In the genomic region with DNA sequence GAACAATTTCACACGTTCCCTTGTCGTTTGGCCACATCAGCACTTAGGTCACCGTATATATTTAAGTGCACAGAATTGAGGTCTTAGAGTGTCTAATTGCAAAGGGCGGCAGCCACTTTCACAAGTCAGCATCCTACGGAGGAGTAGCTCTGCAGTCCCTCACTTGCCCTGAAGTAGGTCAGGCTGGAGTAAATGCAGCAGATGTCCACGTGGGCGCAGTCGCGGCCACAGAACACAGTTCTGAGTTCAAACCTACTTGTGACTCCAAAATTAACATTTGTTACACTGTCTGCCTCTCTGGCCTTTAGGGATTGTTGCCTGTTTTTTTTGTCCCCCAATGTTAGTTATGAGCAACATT, we compare ENCODE assay signal across 9 cellular contexts.
DNase-seq lines count a peak whose midpoint lies in the region; ATAC-seq and TF ChIP-seq lines count a peak whose summit lies in the region.
"Had no signal": no experiment of that assay in that cellular context is flagged by ENCODE, and none has a peak within 500 bp of the region (broad histone marks: within the 10 kb centered on the region; RNA-seq: fewer than 3 reads in every experiment).

No MANE protein-coding gene starts in this region.

- H3K36me3 ChIP-seq in IMR-90 (ENCODE audit: control insufficient read depth, insufficient read depth, low read length): no peaks in the 10 kb centered on the region
- no peaks in the 10 kb centered on the region for H3K36me3 ChIP-seq in neural progenitor cell
- H3K36me3 ChIP-seq in HAP-1 (replicated peaks): no peaks in the 10 kb centered on the region

- no peak overlapping the region for H3K9ac ChIP-seq in IMR-90 (ENCODE audit: low read depth, low read length)
- no peak overlapping the region for H3K9ac ChIP-seq in neural progenitor cell

- H3K27me3 ChIP-seq in IMR-90 (ENCODE audit: control insufficient read depth, insufficient read depth, low read length) (peaks cover 5% of the 10 kb centered on the region; the same call in 1 of the 2 replicates), neural progenitor cell (no peaks in the 10 kb centered on the region), HAP-1 (ENCODE audit: low read depth) (peaks cover 3% of the 10 kb centered on the region; the same call in 1 of the 2 replicates)

- H3K79me2 ChIP-seq in neural progenitor cell (ENCODE audit: low read depth): no peaks in the 10 kb centered on the region

- no peak overlapping the region for H4K91ac ChIP-seq in IMR-90 (ENCODE audit: insufficient read depth, low read depth, low read length)

- intact Hi-C loops in IMR-90 (cut with micrococcal nuclease): loop anchor here (5.0 kb wide), 2 partner anchors 98 to 378 kb away; no protein-coding TSS in a partner anchor

- H3K18ac ChIP-seq in IMR-90 (ENCODE audit: low read depth, low read length): no peak overlapping the region

- CTCF ChIA-PET in IMR-90 (lab: Yijun Ruan, JAX): interaction anchor here (0.5 to 1.9 kb wide), 6 partner anchors 12 to 1067 kb away, joined by 3 to 8 read pairs (median 4); no protein-coding TSS in a partner anchor

- H2BK15ac ChIP-seq in IMR-90 (ENCODE audit: low read depth, low read length): no peak overlapping the region

- H4K5ac ChIP-seq in IMR-90 (ENCODE audit: low read depth, low read length): no peak overlapping the region

- no peak overlapping the region for H3K4me3 ChIP-seq in IMR-90 (ENCODE audit: insufficient read depth, low read depth, low read length)
- H3K4me3 ChIP-seq in choroid plexus epithelial cell (ENCODE audit: low read depth, low read length): no peak overlapping the region
- H3K4me3 ChIP-seq in neural progenitor cell: no peak overlapping the region
- H3K4me3 ChIP-seq in HAP-1: no peak overlapping the region

- H3K56ac ChIP-seq in IMR-90 (ENCODE audit: extremely low read depth, insufficient read depth, low read length): no peak overlapping the region

- H3K9me3 Mint-ChIP-seq in neural progenitor cell: no peaks in the 10 kb centered on the region

- H2BK120ac ChIP-seq in IMR-90 (ENCODE audit: low read depth, low read length): no peak overlapping the region

- no peaks in the 10 kb centered on the region for H3F3A ChIP-seq in neural progenitor cell (ENCODE audit: low read depth)

- H3K4me2 ChIP-seq in IMR-90 (ENCODE audit: low read depth, low read length): no peak overlapping the region
- no peak overlapping the region for H3K4me2 ChIP-seq in neural progenitor cell

- BruUV-seq in IMR-90 (replicated peaks; lab: Mats Ljungman, UMichigan): no TSS peak

- dilution Hi-C loops in IMR-90 (cut with HindIII; ENCODE audit: low sequenced_read_pairs, unreplicated experiment): no loop called here

- TF ChIP-seq POLR2A in IMR-90 (IDR thresholded peaks at IDR 0.05; ENCODE audit: low read depth, low read length): no peak

- no peak overlapping the region for H3K27ac Mint-ChIP-seq in neural progenitor cell

- H2AK9ac ChIP-seq in IMR-90 (replicated peaks; ENCODE audit: low read depth, low read length, poor library complexity): no peak overlapping the region

- H2BK20ac ChIP-seq in IMR-90 (ENCODE audit: low read depth, low read length): no peak overlapping the region

- H3K27ac ChIP-seq in IMR-90 (ENCODE audit: insufficient read depth, low read length) (no peak overlapping the region), neural progenitor cell (no peak overlapping the region)

- no peak overlapping the region for H3K23ac ChIP-seq in IMR-90 (ENCODE audit: low read depth, low read length)

- H3K9me3 ChIP-seq in IMR-90 (ENCODE audit: control insufficient read depth, insufficient read depth, low read length): no peaks in the 10 kb centered on the region
- no peaks in the 10 kb centered on the region for H3K9me3 ChIP-seq in neural progenitor cell (ENCODE audit: low read depth)
- no peaks in the 10 kb centered on the region for H3K9me3 ChIP-seq in HAP-1

- WGBS in IMR-90 (ENCODE audit: extremely low coverage in 2 of 2, insufficient read length in 1 of 2), 2 experiments: 71% methylated on average over 9 of the region's 9 CpGs; no CpG with 5 or more reads in 1 of the 2 experiments

- H3K4me1 Mint-ChIP-seq in neural progenitor cell: peaks cover 9% of the 10 kb centered on the region

- DNase-seq in GM13976 (ENCODE audit: low spot score) (no peak), IMR-90 (no peak), choroid plexus epithelial cell (ENCODE audit: low read depth) (peak; percentile 54), neural progenitor cell (ENCODE audit: low spot score) (peak; percentile 4), HAP-1 (ENCODE audit: low spot score in 2 of 2) (no peak), kidney glomerular epithelial cell (lab: John Stamatoyannopoulos, UW) (no peak)
- DNase-seq: NCI-H1048 had no signal

- TF ChIP-seq RAD21 in IMR-90 (IDR thresholded peaks at IDR 0.05; ENCODE audit: low read length): no peak

- in situ Hi-C loops in GM13976 (cut with MboI; ENCODE audit: low sequenced_read_pairs, unreplicated experiment) (no loop called here), IMR-90 (cut with MboI; ENCODE audit: low sequenced_read_pairs) (no loop called here), HAP-1 (cut with MboI; ENCODE audit: low sequenced_read_pairs) (loop anchor here (5.0 to 10.0 kb wide), 2 partner anchors 143 to 801 kb away; no protein-coding TSS in a partner anchor)

- no peak overlapping the region for H3K4me3 Mint-ChIP-seq in neural progenitor cell

- no peak overlapping the region for H3K14ac ChIP-seq in IMR-90 (replicated peaks; ENCODE audit: low read depth, low read length)

- H2AFZ ChIP-seq in IMR-90 (replicated peaks; ENCODE audit: low read length, poor library complexity) (peak overlapping the region; percentile 76), neural progenitor cell (replicated peaks) (peak overlapping the region; percentile 87)

- H2BK5ac ChIP-seq in IMR-90 (ENCODE audit: low read depth, low read length, poor library complexity, severe bottlenecking): no peak overlapping the region

- no peaks in the 10 kb centered on the region for H3K36me3 Mint-ChIP-seq in neural progenitor cell

- POLR2A ChIA-PET in IMR-90 (lab: Charles Lee; ENCODE audit: unreplicated experiment): interaction anchor here (0.7 kb wide), 1 partner anchor 805 kb away, joined by 4 read pairs; no protein-coding TSS in a partner anchor

- H3K27me3 Mint-ChIP-seq in neural progenitor cell (ENCODE audit: insufficient read depth, low read depth): peaks cover 4% of the 10 kb centered on the region

- no peak overlapping the region for H2AK5ac ChIP-seq in IMR-90 (ENCODE audit: low read depth, low read length)

- peaks cover 3% of the 10 kb centered on the region; the same call in 1 of the 2 replicates for H3K4me1 ChIP-seq in IMR-90 (ENCODE audit: control insufficient read depth, insufficient read depth, low read length)
- H3K4me1 ChIP-seq in neural progenitor cell: peaks cover 6% of the 10 kb centered on the region
- H3K4me1 ChIP-seq in HAP-1: no peaks in the 10 kb centered on the region

- no peak overlapping the region for H3K4ac ChIP-seq in IMR-90 (ENCODE audit: low read depth, low read length)

- peak; percentile 21 for TF ChIP-seq CTCF in GM13976 (IDR thresholded peaks at IDR 0.05; ENCODE audit: borderline replicate concordance, control extremely low read depth, extremely low read depth, insufficient read depth, missing control alignments)
- peak; percentile 5; the same call in 1 of the 2 replicates for TF ChIP-seq CTCF in IMR-90 (conservative IDR thresholded peaks at IDR 0.05; ENCODE audit: low read depth, low read length)
- peak; percentile 38 for TF ChIP-seq CTCF in choroid plexus epithelial cell (conservative IDR thresholded peaks at IDR 0.05; ENCODE audit: low read depth, low read length)
- no peak for TF ChIP-seq CTCF in neural progenitor cell (IDR thresholded peaks at IDR 0.05)

- H4K8ac ChIP-seq in IMR-90 (ENCODE audit: low read depth in 2 of 2, low read length in 2 of 2): no peak overlapping the region

- ATAC-seq in IMR-90 (ENCODE audit: low read depth): no peak
- ATAC-seq in GM21825 (IDR thresholded peaks at IDR 0.05; ENCODE audit: unreplicated experiment): no peak
- ATAC-seq in HG03097 (IDR thresholded peaks at IDR 0.05; ENCODE audit: low FRiP score, unreplicated experiment): no peak

- H3K79me1 ChIP-seq in IMR-90 (ENCODE audit: low read depth in 1 of 2, low read length in 2 of 2): no peaks in the 10 kb centered on the region

- H4K20me1 ChIP-seq in IMR-90 (ENCODE audit: insufficient read depth, low read length): no peaks in the 10 kb centered on the region
- no peaks in the 10 kb centered on the region for H4K20me1 ChIP-seq in neural progenitor cell (ENCODE audit: low read depth)

- no peaks in the 10 kb centered on the region for H3K9me1 ChIP-seq in IMR-90 (ENCODE audit: insufficient read depth, low read length)

TF ChIP-seq in IMR-90, 13 proteins besides CTCF, POLR2A, EP300 and RAD21:
- TF ChIP-seq RFX5 (IDR thresholded peaks at IDR 0.05; ENCODE audit: low read depth, low read length): no peak
- TF ChIP-seq, protein P1, sequence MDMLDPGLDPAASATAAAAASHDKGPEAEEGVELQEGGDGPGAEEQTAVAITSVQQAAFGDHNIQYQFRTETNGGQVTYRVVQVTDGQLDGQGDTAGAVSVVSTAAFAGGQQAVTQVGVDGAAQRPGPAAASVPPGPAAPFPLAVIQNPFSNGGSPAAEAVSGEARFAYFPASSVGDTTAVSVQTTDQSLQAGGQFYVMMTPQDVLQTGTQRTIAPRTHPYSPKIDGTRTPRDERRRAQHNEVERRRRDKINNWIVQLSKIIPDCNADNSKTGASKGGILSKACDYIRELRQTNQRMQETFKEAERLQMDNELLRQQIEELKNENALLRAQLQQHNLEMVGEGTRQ (IDR thresholded peaks at IDR 0.05; ENCODE audit: low read depth, low read length): no peak
TF ChIP-seq in IMR-90: peak in this region for 0.

Comparison
In these comparisons a context has a peak if more than half of its experiments do, and no peak if none do; other contexts are left out.
1. DNase-seq: peak in choroid plexus epithelial cell (single experiment) and neural progenitor cell (single experiment); none in GM13976 (single experiment), IMR-90 (single experiment), HAP-1 (0 of 2) and kidney glomerular epithelial cell (single experiment).